17 cellular contexts compared by ENCODE assay signal in the genomic region with DNA sequence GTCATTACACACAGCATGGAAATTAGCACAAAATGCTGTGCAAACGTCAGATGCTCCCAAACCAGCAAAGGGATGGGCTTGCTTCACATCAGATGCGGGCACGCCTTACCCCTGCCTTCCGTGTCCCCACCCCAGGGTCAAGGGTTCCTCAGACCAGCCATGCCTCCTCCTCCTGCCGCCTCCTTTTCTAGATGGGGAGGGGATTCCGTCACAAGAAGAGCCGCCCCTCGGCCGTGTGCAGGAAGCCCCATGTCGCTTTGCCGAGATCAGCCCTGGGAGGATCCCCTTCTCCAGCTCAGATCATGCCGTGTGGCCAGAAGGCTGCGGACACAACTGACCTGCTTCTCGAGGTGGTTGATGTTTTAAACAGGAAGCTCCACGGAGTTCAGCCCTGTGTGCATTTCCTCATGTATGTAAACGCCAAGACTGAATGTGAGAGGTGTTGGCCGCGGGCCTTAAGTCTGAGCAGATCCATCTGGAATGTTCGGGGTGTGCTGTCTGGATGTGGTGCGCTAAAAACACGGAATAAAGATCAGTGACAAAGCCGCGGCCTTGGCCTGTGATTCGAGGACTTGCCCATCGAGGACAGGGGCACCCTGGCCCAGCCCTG.
DNase-seq lines count a peak whose midpoint lies in the region; ATAC-seq and TF ChIP-seq lines count a peak whose summit lies in the region.
"Had no signal": no experiment of that assay in that cellular context is flagged by ENCODE, and none has a peak within 500 bp of the region (broad histone marks: within the 10 kb centered on the region; RNA-seq: fewer than 3 reads in every experiment).

No MANE protein-coding gene starts in this region.

- ATAC-seq in IMR-90 (ENCODE audit: low read depth) (peak; percentile 88), left lobe of liver (peak; percentile 27), HG03378 (IDR thresholded peaks at IDR 0.05; ENCODE audit: unreplicated experiment) (no peak)
- ATAC-seq: T-helper 17 cell had no signal

- TF ChIP-seq CTCF in IMR-90 (conservative IDR thresholded peaks at IDR 0.05; ENCODE audit: low read depth, low read length) (no peak), endodermal cell (conservative IDR thresholded peaks at IDR 0.05) (no peak), suprapubic skin (IDR thresholded peaks at IDR 0.05) (no peak)

- peak overlapping the region in 1 of 2 experiments; percentile 44; a peak in 1 of 4 replicates for H4K8ac ChIP-seq in IMR-90 (ENCODE audit: low read depth in 2 of 2, low read length in 2 of 2)

- H2BK5ac ChIP-seq in IMR-90 (ENCODE audit: low read depth, low read length, poor library complexity, severe bottlenecking), result peak overlapping the region; percentile 43

- H3K9ac ChIP-seq in IMR-90 (ENCODE audit: low read depth, low read length) (no peak overlapping the region), endodermal cell (ENCODE audit: extremely low read depth, low read length, poor library complexity, severe bottlenecking) (no peak overlapping the region)
- H3K9ac ChIP-seq: BLaER1 treated with 17β-estradiol and CSF1 and Interleukin-3, amounts not matched to agents 10 nM and 100 nM; KMS-11 had no signal

- dilution Hi-C loops in IMR-90 (cut with HindIII; ENCODE audit: low sequenced_read_pairs, unreplicated experiment), result no loop called here

- H3K9me3 ChIP-seq in IMR-90 (ENCODE audit: control insufficient read depth, insufficient read depth, low read length) (no peaks in the 10 kb centered on the region), endodermal cell (ENCODE audit: control insufficient read depth, low read length) (no peaks in the 10 kb centered on the region), suprapubic skin (no peaks in the 10 kb centered on the region)
- H3K9me3 ChIP-seq: BLaER1 treated with 17β-estradiol and CSF1 and Interleukin-3, amounts not matched to agents 10 nM and 100 nM; stomach had no signal

- POLR2A ChIA-PET in IMR-90 (lab: Charles Lee; ENCODE audit: unreplicated experiment), result no interaction called here

- peak overlapping the region; percentile 26 for H3K18ac ChIP-seq in IMR-90 (ENCODE audit: low read depth, low read length)

- H3K23ac ChIP-seq in IMR-90 (ENCODE audit: low read depth, low read length), result no peak overlapping the region

- H2AK5ac ChIP-seq in IMR-90 (ENCODE audit: low read depth, low read length), result no peak overlapping the region

- H3K27me3 ChIP-seq in IMR-90 (ENCODE audit: control insufficient read depth, insufficient read depth, low read length) (no peaks in the 10 kb centered on the region), endodermal cell (ENCODE audit: control insufficient read depth, insufficient read depth, low read length, poor library complexity, severe bottlenecking) (no peaks in the 10 kb centered on the region), suprapubic skin (no peaks in the 10 kb centered on the region)
- H3K27me3 ChIP-seq: BLaER1 treated with 17β-estradiol and CSF1 and Interleukin-3, amounts not matched to agents 10 nM and 100 nM; cardiac muscle cell; stomach had no signal

- peaks cover 10% of the 10 kb centered on the region for H3K4me1 ChIP-seq in IMR-90 (ENCODE audit: control insufficient read depth, insufficient read depth, low read length)
- no peaks in the 10 kb centered on the region for H3K4me1 ChIP-seq in endodermal cell (ENCODE audit: control insufficient read depth, insufficient read depth, low read length)
- H3K4me1 ChIP-seq in suprapubic skin, result no peaks in the 10 kb centered on the region
- H3K4me1 ChIP-seq: stomach had no signal

- peak overlapping the region; percentile 15; the same call in 1 of the 2 replicates for H3K4me2 ChIP-seq in IMR-90 (ENCODE audit: low read depth, low read length)
- H3K4me2 ChIP-seq: BLaER1 treated with 17β-estradiol and CSF1 and Interleukin-3, amounts not matched to agents 10 nM and 100 nM; KMS-11 had no signal

- H2AK9ac ChIP-seq in IMR-90 (replicated peaks; ENCODE audit: low read depth, low read length, poor library complexity), result peak overlapping the region; percentile 65

- peaks cover 16% of the 10 kb centered on the region for H3K36me3 Mint-ChIP-seq in endodermal cell (ENCODE audit: low read depth)

- no peak for TF ChIP-seq RAD21 in IMR-90 (IDR thresholded peaks at IDR 0.05; ENCODE audit: low read length)

- TF ChIP-seq POLR2A in IMR-90 (IDR thresholded peaks at IDR 0.05; ENCODE audit: low read depth, low read length), result no peak
- TF ChIP-seq POLR2A in suprapubic skin (IDR thresholded peaks at IDR 0.05), result no peak

- H3K9me1 ChIP-seq in IMR-90 (ENCODE audit: insufficient read depth, low read length), result peaks cover 5% of the 10 kb centered on the region; the same call in 1 of the 2 replicates

- peak overlapping the region; percentile 11; the same call in 1 of the 2 replicates for H4K5ac ChIP-seq in IMR-90 (ENCODE audit: low read depth, low read length)

- H3K27ac ChIP-seq in IMR-90 (ENCODE audit: insufficient read depth, low read length), result peak overlapping the region; percentile 46
- no peak overlapping the region for H3K27ac ChIP-seq in endodermal cell (ENCODE audit: low read depth, low read length)
- no peak overlapping the region for H3K27ac ChIP-seq in suprapubic skin
- H3K27ac ChIP-seq: BLaER1 treated with 17β-estradiol and CSF1 and Interleukin-3, amounts not matched to agents 10 nM and 100 nM; cardiac muscle cell; KMS-11; stomach had no signal

- no peak overlapping the region for H4K91ac ChIP-seq in IMR-90 (ENCODE audit: insufficient read depth, low read depth, low read length)

- peak overlapping the region; percentile 59 for H3K4ac ChIP-seq in IMR-90 (ENCODE audit: low read depth, low read length)

- TF ChIP-seq EP300 in suprapubic skin (IDR thresholded peaks at IDR 0.05), result no peak

- no peaks in the 10 kb centered on the region for H3K27me3 Mint-ChIP-seq in endodermal cell (ENCODE audit: insufficient read depth)
- H3K27me3 Mint-ChIP-seq: activated naive CD8-positive, alpha-beta T cell treated with anti-CD3 and anti-CD28 coated beads for 36 hours; T-helper 17 cell had no signal

- intact Hi-C loops in IMR-90 (cut with micrococcal nuclease), result loop anchor here (2.0 kb wide), 1 partner anchor 330 kb away; no protein-coding TSS in a partner anchor

- H4K20me1 ChIP-seq in IMR-90 (ENCODE audit: insufficient read depth, low read length), result no peaks in the 10 kb centered on the region

- no TSS peak for BruUV-seq in IMR-90 (replicated peaks; lab: Mats Ljungman, UMichigan)

- H3K56ac ChIP-seq in IMR-90 (ENCODE audit: extremely low read depth, insufficient read depth, low read length), result no peak overlapping the region

- DNase-seq in IMR-90, result peak; percentile 88
- peak; percentile 29 for DNase-seq in endodermal cell
- DNase-seq in left lobe of liver (ENCODE audit: low spot score), result no peak
- peak; percentile 58 to 63 for DNase-seq in suprapubic skin (ENCODE audit: low spot score in 2 of 2)
- no peak for DNase-seq in middle frontal gyrus (ENCODE audit: extremely low spot score, low spot score)
- DNase-seq in NOMO-1 treated with DMSO at 0.1 percent for 48 hours (lab: John Stamatoyannopoulos, UW; ENCODE audit: unreplicated experiment), result no peak
- DNase-seq: activated CD4-positive, alpha-beta T cell treated with anti-CD3 and anti-CD28 coated beads for 1 hour; activated naive CD8-positive, alpha-beta T cell treated with anti-CD3 and anti-CD28 coated beads for 36 hours; DMS153; NCI-H1105 treated with DMSO at 0.1 percent for 48 hours; SHP77; stomach had no signal

- H2BK15ac ChIP-seq in IMR-90 (ENCODE audit: low read depth, low read length), result 0 out of 3 replicates have a peak overlapping the region, but pooled peaks have one; percentile 10

- H3K4me3 ChIP-seq in IMR-90 (ENCODE audit: insufficient read depth, low read depth, low read length), result no peak overlapping the region
- no peak overlapping the region for H3K4me3 ChIP-seq in endodermal cell (ENCODE audit: low read length)
- H3K4me3 ChIP-seq in suprapubic skin, result no peak overlapping the region
- H3K4me3 ChIP-seq: BLaER1 treated with 17β-estradiol and CSF1 and Interleukin-3, amounts not matched to agents 10 nM and 100 nM; cardiac muscle cell; stomach had no signal

- H3K79me1 ChIP-seq in IMR-90 (ENCODE audit: low read depth in 1 of 2, low read length in 2 of 2), result no peaks in the 10 kb centered on the region; a peak in 2 of 4 replicates

- no peak overlapping the region for H3K4me3 Mint-ChIP-seq in endodermal cell
- H3K4me3 Mint-ChIP-seq: activated naive CD8-positive, alpha-beta T cell treated with anti-CD3 and anti-CD28 coated beads for 36 hours; T-helper 17 cell had no signal

- CTCF ChIA-PET in IMR-90 (lab: Yijun Ruan, JAX), result no interaction called here

- H3K36me3 ChIP-seq in IMR-90 (ENCODE audit: control insufficient read depth, insufficient read depth, low read length) (no peaks in the 10 kb centered on the region), endodermal cell (ENCODE audit: control insufficient read depth, insufficient read depth, low read length) (no peaks in the 10 kb centered on the region), suprapubic skin (peaks cover 24% of the 10 kb centered on the region)
- H3K36me3 ChIP-seq: cardiac muscle cell had no signal

- peak overlapping the region; percentile 3; the same call in 1 of the 2 replicates for H2BK20ac ChIP-seq in IMR-90 (ENCODE audit: low read depth, low read length)

- 5% methylated on average over 7 of the region's 25 CpGs; no CpG with 5 or more reads in 1 of the 2 experiments for WGBS in IMR-90 (ENCODE audit: extremely low coverage in 2 of 2, insufficient read length in 1 of 2), 2 experiments
- 94 to 97% methylated on average over 19 to 25 of the region's 25 CpGs for WGBS in endodermal cell (ENCODE audit: insufficient coverage in 1 of 2, insufficient read length in 1 of 2), 2 experiments
- 83% methylated on average over 25 of the region's 25 CpGs for WGBS in suprapubic skin

- H2AFZ ChIP-seq in IMR-90 (replicated peaks; ENCODE audit: low read length, poor library complexity), result peak overlapping the region; percentile 9

- in situ Hi-C loops in IMR-90 (cut with MboI; ENCODE audit: low sequenced_read_pairs), result no loop called here

- H3K14ac ChIP-seq in IMR-90 (replicated peaks; ENCODE audit: low read depth, low read length), result peak overlapping the region; percentile 32; the same call in 1 of the 2 replicates

- H3K27ac Mint-ChIP-seq in endodermal cell, result no peak overlapping the region
- H3K27ac Mint-ChIP-seq: activated naive CD8-positive, alpha-beta T cell treated with anti-CD3 and anti-CD28 coated beads for 36 hours; T-helper 17 cell had no signal

- no peaks in the 10 kb centered on the region for H3K4me1 Mint-ChIP-seq in endodermal cell
- H3K4me1 Mint-ChIP-seq: activated naive CD8-positive, alpha-beta T cell treated with anti-CD3 and anti-CD28 coated beads for 36 hours; T-helper 17 cell had no signal

- peaks cover 16% of the 10 kb centered on the region for H3K9me3 Mint-ChIP-seq in endodermal cell
- H3K9me3 Mint-ChIP-seq: activated naive CD8-positive, alpha-beta T cell treated with anti-CD3 and anti-CD28 coated beads for 36 hours had no signal

- H2BK120ac ChIP-seq in IMR-90 (ENCODE audit: low read depth, low read length), result 0 out of 2 replicates have a peak overlapping the region, but pooled peaks have one; percentile 30

TF ChIP-seq in IMR-90, 13 proteins besides CTCF, POLR2A, EP300 and RAD21 (continues in another document):
- no peak for TF ChIP-seq MAFK (IDR thresholded peaks at IDR 0.05; ENCODE audit: low read depth, low read length)
- no peak for TF ChIP-seq CEBPB (IDR thresholded peaks at IDR 0.05; ENCODE audit: low read depth, low read length)
- no peak for TF ChIP-seq RCOR1 (IDR thresholded peaks at IDR 0.05; ENCODE audit: insufficient replicate concordance, low read length)

Comparison
In these comparisons a context has a peak if more than half of its experiments do, and no peak if none do; other contexts are left out.
1. DNase-seq: peak in IMR-90 (single experiment), endodermal cell (single experiment) and suprapubic skin (2 of 2); none in left lobe of liver (single experiment), middle frontal gyrus (single experiment) and NOMO-1 treated with DMSO at 0.1 percent for 48 hours (single experiment).